ENCODE assay signal across 9 cellular contexts in the genomic region with DNA sequence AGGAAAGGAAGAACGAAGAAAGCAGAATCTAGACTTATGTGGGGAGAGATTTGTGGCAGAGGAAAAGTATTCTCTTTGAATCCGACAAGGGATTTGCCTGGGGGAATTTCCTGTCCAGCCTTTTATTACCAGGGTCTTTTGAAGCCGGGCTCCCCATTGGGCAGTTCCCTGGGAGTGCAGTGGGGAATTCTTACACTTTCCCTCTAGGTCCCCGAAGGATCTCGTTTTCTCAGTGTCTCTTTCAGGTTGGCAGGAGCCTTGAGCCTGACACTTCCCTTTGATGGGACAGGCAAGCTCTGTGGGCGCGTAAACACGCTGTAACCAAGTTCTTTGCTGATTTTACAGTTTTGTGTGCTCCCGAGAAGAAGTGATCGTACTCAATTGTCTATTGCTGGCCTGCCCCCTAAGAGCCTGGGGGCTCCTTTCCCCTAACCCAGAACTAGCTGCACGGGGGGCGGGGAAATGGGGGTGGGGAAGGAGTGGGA. TPM values are rescaled to one million over a fixed set of nuclear protein-coding genes. Genes with fewer than 3 reads are reported as not detected.
A peak's percentile ranks its signal among the peaks of the same experiment; 100 is the strongest.
DNase-seq lines count a peak whose midpoint lies in the region; ATAC-seq, FAIRE-seq and TF ChIP-seq lines count a peak whose summit lies in the region.
"Had no signal": no experiment of that assay in that cellular context is flagged by ENCODE, and none has a peak within 500 bp of the region (broad histone marks: within the 10 kb centered on the region; RNA-seq: fewer than 3 reads in every experiment).

No MANE protein-coding gene starts in this region.

- peaks cover 9 to 18% of the 10 kb centered on the region in 2 donors for H3K36me3 Mint-ChIP-seq in activated naive CD4-positive, alpha-beta T cell treated with anti-CD3 and anti-CD28 coated beads, Interleukin-2, amount 50 U/mL, for 72 hours

- H3K9me3 ChIP-seq in sigmoid colon = no peaks in the 10 kb centered on the region

- H3K27ac Mint-ChIP-seq in activated naive CD4-positive, alpha-beta T cell treated with anti-CD3 and anti-CD28 coated beads, Interleukin-2, amount 50 U/mL, for 72 hours = no peak overlapping the region

- H3K36me3 ChIP-seq in sigmoid colon = no peaks in the 10 kb centered on the region

- DNase-seq in GM12891 (ENCODE audit: insufficient read length, low spot score) (no peak), glomerular visceral epithelial cell (ENCODE audit: extremely low spot score) (peak; percentile 33), sigmoid colon (no peak), HUDEP-2 (lab: John Stamatoyannopoulos, UW; ENCODE audit: unreplicated experiment in 76 of 76) (no peak)
- no peak for DNase-seq in activated naive CD4-positive, alpha-beta T cell treated with anti-CD3 and anti-CD28 coated beads, Interleukin-2, amount 50 U/mL, for 72 hours (ENCODE audit: low spot score in 2 of 2)
- DNase-seq: activated CD4-positive, alpha-beta T cell treated with anti-CD3 and anti-CD28 coated beads for 4 hours had no signal

- ATAC-seq in GM21576 (IDR thresholded peaks at IDR 0.05; ENCODE audit: unreplicated experiment) = no peak
- ATAC-seq in activated naive CD4-positive, alpha-beta T cell treated with anti-CD3 and anti-CD28 coated beads, Interleukin-2, amount 50 U/mL, for 72 hours = no peak
- ATAC-seq in HG02870 (IDR thresholded peaks at IDR 0.05; ENCODE audit: unreplicated experiment) = no peak

- TF ChIP-seq POLR2A in GM12891 (IDR thresholded peaks at IDR 0.05; ENCODE audit: low read depth, low read length) (no peak), sigmoid colon (IDR thresholded peaks at IDR 0.05) (no peak)

- H3K27ac ChIP-seq in sigmoid colon = peak overlapping the region; percentile 65 to 72 (median 67)

- peak overlapping the region; percentile 31 to 51 (median 44) for H3K4me3 ChIP-seq in sigmoid colon

- TF ChIP-seq EP300 in sigmoid colon (IDR thresholded peaks at IDR 0.05) = no peak

- intact Hi-C loops in sigmoid colon (cut with DNase I) = loop anchor here (5.0 kb wide), 3 partner anchors 91 to 1119 kb away; no protein-coding TSS in a partner anchor

- peaks cover 0 to 40% (median 33%) of the 10 kb centered on the region in 4 donors for H3K4me1 ChIP-seq in sigmoid colon

- 4 to 6% methylated on average over 12 of the region's 12 CpGs for WGBS in sigmoid colon, 2 donors

- no peak for TF ChIP-seq CTCF in sigmoid colon (IDR thresholded peaks at IDR 0.05)

- H3K9me3 Mint-ChIP-seq in activated naive CD4-positive, alpha-beta T cell treated with anti-CD3 and anti-CD28 coated beads, Interleukin-2, amount 50 U/mL, for 72 hours = no peaks in the 10 kb centered on the region

- H3K27me3 ChIP-seq in sigmoid colon = peaks cover 0 to 87% (median 37%) of the 10 kb centered on the region in 3 donors

- peak; percentile 5 for FAIRE-seq in GM12891 (lab: Jason Lieb, UNC)

TF ChIP-seq in GM12891, 5 proteins besides CTCF, POLR2A, EP300 and RAD21:
- TF ChIP-seq SPI1 (IDR thresholded peaks at IDR 0.05; ENCODE audit: low read depth, low read length) = no peak
- TF ChIP-seq POU2F2 (IDR thresholded peaks at IDR 0.05; ENCODE audit: low read depth, low read length) = no peak
- TF ChIP-seq TAF1 (IDR thresholded peaks at IDR 0.05; ENCODE audit: low read depth, low read length) = no peak
- TF ChIP-seq PAX5 (IDR thresholded peaks at IDR 0.05; ENCODE audit: insufficient read depth, low read length, severe bottlenecking) = no peak
- TF ChIP-seq POLR2AphosphoS5 (IDR thresholded peaks at IDR 0.05; ENCODE audit: low read depth, low read length) = no peak

TF ChIP-seq in PFSK-1, 5 proteins besides CTCF, POLR2A, EP300 and RAD21:
- 0 out of 2 replicates have a peak, but pooled peaks have one; percentile 2 for TF ChIP-seq SIN3A (IDR thresholded peaks at IDR 0.05; ENCODE audit: borderline replicate concordance, insufficient read depth, low read length)
- TF ChIP-seq FOXP2 (optimal IDR thresholded peaks at IDR 0.05; ENCODE audit: borderline replicate concordance, extremely low read depth, extremely low read length, insufficient read depth) = no peak
TF ChIP-seq in PFSK-1: peak in this region for 1.

RNA-seq across cellular contexts. Expression of gene VCAN, which starts 0.6 kb away (rescaled TPM):
- 1.4 TPM for polyA plus RNA-seq in GM12891 (2012; ENCODE audit: low read depth, missing spikeins)
- polyA plus RNA-seq in PFSK-1 (2012; ENCODE audit: insufficient read length, low read depth) = 155 TPM
- 100 to 1,000 TPM in 1 of 4 donors, 10 to 100 TPM in 3; 37.5 to 115 (median 56.5) TPM for total RNA-seq in sigmoid colon
- 1 to 10 TPM in 2 of 3 donors, under 1 TPM in 1; 0.69 to 6.2 (median 3.0) TPM for polyA plus RNA-seq in sigmoid colon
- under 1 TPM; 0.04 to 0.11 TPM for total RNA-seq in activated naive CD4-positive, alpha-beta T cell treated with anti-CD3 and anti-CD28 coated beads, Interleukin-2, amount 50 U/mL, for 72 hours

Comparison
In these comparisons a context has a peak if more than half of its experiments do, and no peak if none do; other contexts are left out.
1. RNA of gene VCAN, which starts 0.6 kb away (total RNA-seq): 37.5 to 115 TPM in sigmoid colon; 0.04 to 0.11 TPM in activated naive CD4-positive, alpha-beta T cell treated with anti-CD3 and anti-CD28 coated beads, Interleukin-2, amount 50 U/mL, for 72 hours; every median in the first group is over 10 times any median in the second.